In the genomic region with DNA sequence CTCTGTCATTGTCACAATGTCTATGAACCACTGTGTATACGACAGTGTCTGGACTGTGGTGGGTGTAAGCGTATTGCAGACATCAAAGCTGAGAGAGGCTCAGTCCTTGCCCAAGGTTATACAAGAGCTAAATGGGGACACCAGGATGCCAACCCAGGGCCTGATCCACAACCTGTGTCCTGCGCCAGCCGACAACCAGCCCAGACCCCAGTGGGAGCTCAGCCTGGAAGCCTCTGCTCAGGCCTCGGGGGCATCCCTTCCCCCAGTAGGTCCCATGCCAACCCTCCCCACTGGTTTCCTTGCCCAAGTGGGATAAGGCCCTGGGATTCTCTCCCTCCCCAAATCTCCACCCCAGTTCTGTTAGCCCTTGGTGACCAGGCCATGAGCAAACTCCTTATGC, we compare ENCODE assay signal across 1 cellular context.
TF ChIP-seq lines count a peak whose summit lies in the region.

No MANE protein-coding gene starts in this region.

TF ChIP-seq in SK-N-SH treated with all-trans-retinoic acid at 6 μM for 48 hours, 23 proteins besides CTCF, POLR2A, EP300 and RAD21 (continued from another document):
- TF ChIP-seq, protein P1, sequence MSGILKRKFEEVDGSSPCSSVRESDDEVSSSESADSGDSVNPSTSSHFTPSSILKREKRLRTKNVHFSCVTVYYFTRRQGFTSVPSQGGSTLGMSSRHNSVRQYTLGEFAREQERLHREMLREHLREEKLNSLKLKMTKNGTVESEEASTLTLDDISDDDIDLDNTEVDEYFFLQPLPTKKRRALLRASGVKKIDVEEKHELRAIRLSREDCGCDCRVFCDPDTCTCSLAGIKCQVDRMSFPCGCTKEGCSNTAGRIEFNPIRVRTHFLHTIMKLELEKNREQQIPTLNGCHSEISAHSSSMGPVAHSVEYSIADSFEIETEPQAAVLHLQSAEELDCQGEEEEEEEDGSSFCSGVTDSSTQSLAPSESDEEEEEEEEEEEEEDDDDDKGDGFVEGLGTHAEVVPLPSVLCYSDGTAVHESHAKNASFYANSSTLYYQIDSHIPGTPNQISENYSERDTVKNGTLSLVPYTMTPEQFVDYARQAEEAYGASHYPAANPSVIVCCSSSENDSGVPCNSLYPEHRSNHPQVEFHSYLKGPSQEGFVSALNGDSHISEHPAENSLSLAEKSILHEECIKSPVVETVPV (CRISPR knock-in tag; IDR thresholded peaks at IDR 0.05) = no peak
- no peak for TF ChIP-seq PPARA (CRISPR knock-in tag; IDR thresholded peaks at IDR 0.05; ENCODE audit: borderline replicate concordance)
- TF ChIP-seq GLIS3 (CRISPR knock-in tag; IDR thresholded peaks at IDR 0.05) = no peak
